27 cellular contexts compared by ENCODE assay signal in the genomic region with DNA sequence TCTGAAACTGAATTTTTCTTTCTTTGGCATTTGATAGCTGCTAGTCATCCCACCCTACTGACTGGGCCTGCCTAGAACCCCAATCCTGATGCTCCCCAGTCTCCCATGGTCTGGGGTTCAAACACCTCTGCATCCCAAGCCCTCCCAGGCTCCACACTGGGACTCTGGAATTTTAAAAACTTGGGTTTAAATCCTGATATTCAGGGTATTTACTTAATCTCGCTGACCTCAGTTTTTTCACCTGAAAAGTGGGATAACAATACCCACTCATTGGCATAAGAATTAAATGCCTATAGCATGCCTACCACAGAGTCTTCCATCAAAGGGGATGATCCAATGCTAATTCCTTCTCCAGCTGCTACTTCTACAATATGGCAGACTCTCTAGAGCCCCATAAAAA.
"Had no signal": no experiment of that assay in that cellular context is flagged by ENCODE, and none has a peak within 500 bp of the region (broad histone marks: within the 10 kb centered on the region; RNA-seq: fewer than 3 reads in every experiment).

No MANE protein-coding gene starts in this region.

- H3K27me3 ChIP-seq: pancreas, stomach, testis, thyroid gland, transverse colon, upper lobe of left lung, vagina had no signal

- ATAC-seq: mucosa of descending colon; naive thymus-derived CD4-positive, alpha-beta T cell; natural killer cell treated with Interleukin-12 subunit alpha and Interleukin-12 subunit beta and Interleukin-15 and Interleukin-18, amount 100 ng/mL, for 72 hours; pancreas; right cardiac atrium; sciatic nerve; stimulated activated naive B cell treated with anti-CD40 and anti-IgM and Interleukin-4, amounts not matched to agents 10 μg/mL and 1 μg/mL and 100 μg/mL, for 72 hours; stimulated activated naive CD8-positive, alpha-beta T cell treated with anti-CD3 and anti-CD28 coated beads, Interleukin-15, Interleukin-2, amounts not matched to agents 100 U/mL and 50 U/mL, for 24 hours had no signal

- H3K9me3 Mint-ChIP-seq: natural killer cell treated with Interleukin-12 subunit alpha and Interleukin-12 subunit beta and Interleukin-15 and Interleukin-18, amount 100 ng/mL, for 72 hours had no signal

- H3K27ac ChIP-seq: left ventricle myocardium inferior, pancreas, prostate gland, skin epidermis, stomach, testis, thyroid gland, transverse colon, upper lobe of left lung, vagina had no signal

- H3K4me1 ChIP-seq: left ventricle myocardium inferior, pancreas, prostate gland, stomach, testis, thyroid gland, transverse colon, upper lobe of left lung, vagina had no signal

- H3K4me1 Mint-ChIP-seq: naive thymus-derived CD4-positive, alpha-beta T cell; stimulated activated naive B cell treated with anti-CD40 and anti-IgM and Interleukin-4, amounts not matched to agents 10 μg/mL and 1 μg/mL and 100 μg/mL, for 72 hours had no signal

- H3K27ac Mint-ChIP-seq: naive thymus-derived CD4-positive, alpha-beta T cell; natural killer cell treated with Interleukin-12 subunit alpha and Interleukin-12 subunit beta and Interleukin-15 and Interleukin-18, amount 100 ng/mL, for 72 hours; stimulated activated naive B cell treated with anti-CD40 and anti-IgM and Interleukin-4, amounts not matched to agents 10 μg/mL and 1 μg/mL and 100 μg/mL, for 72 hours had no signal

- DNase-seq: hypothalamus; islet precursor cell; left ventricle myocardium inferior; midbrain; mucosa of descending colon; naive thymus-derived CD4-positive, alpha-beta T cell; nucleus accumbens; pancreas; retina; right cardiac atrium; stimulated activated CD4-positive, alpha-beta T cell treated with anti-CD3 and anti-CD28 coated beads, Interleukin-12 subunit alpha, Interleukin-12 subunit beta, amount 100 ng/mL, for 4 hours; stimulated activated CD4-positive, alpha-beta T cell treated with anti-CD3 and anti-CD28 coated beads, Interleukin-15, amount 100 ng/mL, for 24 hours; stimulated activated CD4-positive, alpha-beta T cell treated with anti-CD3 and anti-CD28 coated beads, Interleukin-2, amount 100 ng/mL, for 24 hours; stimulated activated CD4-positive, alpha-beta T cell treated with anti-CD3 and anti-CD28 coated beads, Interleukin-4, amount 100 ng/mL, for 1 hour; stimulated activated naive B cell treated with anti-CD40 and anti-IgM and Interleukin-4, amounts not matched to agents 10 μg/mL and 1 μg/mL and 100 μg/mL, for 72 hours; stimulated activated naive CD8-positive, alpha-beta T cell treated with anti-CD3 and anti-CD28 coated beads, Interleukin-15, Interleukin-2, amounts not matched to agents 100 U/mL and 50 U/mL, for 24 hours; stomach; testis; thyroid gland; transverse colon; upper lobe of left lung had no signal

- H3K36me3 ChIP-seq: left ventricle myocardium inferior, pancreas, prostate gland, stomach, thyroid gland, transverse colon, upper lobe of left lung, vagina had no signal

- H3K9me3 ChIP-seq: mucosa of descending colon, pancreas, prostate gland, stomach, testis, thyroid gland, transverse colon, upper lobe of left lung, vagina had no signal

- H3K36me3 Mint-ChIP-seq: naive thymus-derived CD4-positive, alpha-beta T cell; natural killer cell treated with Interleukin-12 subunit alpha and Interleukin-12 subunit beta and Interleukin-15 and Interleukin-18, amount 100 ng/mL, for 72 hours; stimulated activated naive B cell treated with anti-CD40 and anti-IgM and Interleukin-4, amounts not matched to agents 10 μg/mL and 1 μg/mL and 100 μg/mL, for 72 hours had no signal

- H3K4me3 Mint-ChIP-seq: naive thymus-derived CD4-positive, alpha-beta T cell; natural killer cell treated with Interleukin-12 subunit alpha and Interleukin-12 subunit beta and Interleukin-15 and Interleukin-18, amount 100 ng/mL, for 72 hours; stimulated activated naive B cell treated with anti-CD40 and anti-IgM and Interleukin-4, amounts not matched to agents 10 μg/mL and 1 μg/mL and 100 μg/mL, for 72 hours had no signal

- H3K4me3 ChIP-seq: left ventricle myocardium inferior, lung, mucosa of descending colon, pancreas, prostate gland, skin epidermis, stomach, testis, thyroid gland, transverse colon, upper lobe of left lung, vagina had no signal
